33 cellular contexts compared by ENCODE assay signal in genomic region chr2:147543056-147543455, GRCh38.
A peak's percentile ranks its signal among the peaks of the same experiment; 100 is the strongest.
DNase-seq lines count a peak whose midpoint lies in the region; ATAC-seq, FAIRE-seq and TF ChIP-seq lines count a peak whose summit lies in the region.
"Had no signal": no experiment of that assay in that cellular context is flagged by ENCODE, and none has a peak within 500 bp of the region (broad histone marks: within the 10 kb centered on the region; RNA-seq: fewer than 3 reads in every experiment).

No MANE protein-coding gene starts in this region.

- H3K4me1 ChIP-seq in astrocyte (ENCODE audit: insufficient read depth, low read length), result peaks cover 7% of the 10 kb centered on the region
- peaks cover 4% of the 10 kb centered on the region for H3K4me1 ChIP-seq in smooth muscle cell (ENCODE audit: low read depth)
- H3K4me1 ChIP-seq in naive thymus-derived CD4-positive, alpha-beta T cell (ENCODE audit: control insufficient read depth in 2 of 2, insufficient read depth in 2 of 2, low read length in 2 of 2), result no peaks in the 10 kb centered on the region
- no peaks in the 10 kb centered on the region for H3K4me1 ChIP-seq in Karpas-422 (ENCODE audit: low read length)

- H3K9me2 ChIP-seq in Karpas-422 (replicated peaks; ENCODE audit: insufficient read depth, low read length), result no peaks in the 10 kb centered on the region

- CTCF ChIA-PET in naive thymus-derived CD4-positive, alpha-beta T cell (lab: Charles Lee), result no interaction called here

- TF ChIP-seq CTCF in astrocyte (IDR thresholded peaks at IDR 0.05; ENCODE audit: insufficient read depth, low read depth, low read length) (no peak), smooth muscle cell (IDR thresholded peaks at IDR 0.05; ENCODE audit: borderline replicate concordance, insufficient read depth, poor library complexity, severe bottlenecking) (no peak)

- no peak for ATAC-seq in naive thymus-derived CD4-positive, alpha-beta T cell
- no peak for ATAC-seq in HG03378 (IDR thresholded peaks at IDR 0.05; ENCODE audit: unreplicated experiment)
- ATAC-seq: activated CD4-positive, CD25-positive, alpha-beta regulatory T cell treated with anti-CD3 and anti-CD28 coated beads, Interleukin-2, amount 50 U/mL, for 24 hours; activated CD8-positive, alpha-beta T cell treated with anti-CD3 and anti-CD28 coated beads for 36 hours; heart right ventricle had no signal

- peaks cover 10% of the 10 kb centered on the region for H3F3A ChIP-seq in smooth muscle cell (ENCODE audit: low read depth)

- H3K9me3 ChIP-seq in astrocyte (ENCODE audit: insufficient read depth, low read depth, low read length) (no peaks in the 10 kb centered on the region), smooth muscle cell (replicated peaks; ENCODE audit: low read depth) (no peaks in the 10 kb centered on the region), Karpas-422 (ENCODE audit: low read length) (no peaks in the 10 kb centered on the region)
- no peaks in the 10 kb centered on the region for H3K9me3 ChIP-seq in naive thymus-derived CD4-positive, alpha-beta T cell (ENCODE audit: control insufficient read depth in 2 of 3, low read length in 3 of 3)
- H3K9me3 ChIP-seq: ovary, suprapubic skin had no signal

- intact Hi-C loops in naive thymus-derived CD4-positive, alpha-beta T cell (cut with micrococcal nuclease), result no loop called here

- H3K36me3 ChIP-seq in astrocyte (ENCODE audit: insufficient read depth, low read length) (no peaks in the 10 kb centered on the region), smooth muscle cell (ENCODE audit: low read depth) (no peaks in the 10 kb centered on the region), Karpas-422 (ENCODE audit: insufficient read depth, low read length) (no peaks in the 10 kb centered on the region)
- H3K36me3 ChIP-seq in naive thymus-derived CD4-positive, alpha-beta T cell (ENCODE audit: control insufficient read depth in 2 of 3, insufficient read depth in 3 of 3, low read length in 3 of 3), result no peaks in the 10 kb centered on the region
- H3K36me3 ChIP-seq: heart right ventricle, ovary, suprapubic skin had no signal

- DNase-seq in HCEC 1CT (peak; percentile 23), astrocyte (ENCODE audit: low read depth) (peak; percentile 83), kidney glomerular epithelial cell (lab: John Stamatoyannopoulos, UW) (peak; percentile 59), smooth muscle cell (lab: John Stamatoyannopoulos, UW; ENCODE audit: unreplicated experiment) (no peak), NCI-H748 treated with DMSO at 0.1 percent for 48 hours (lab: John Stamatoyannopoulos, UW) (no peak), Karpas-422 (no peak)
- DNase-seq in naive thymus-derived CD4-positive, alpha-beta T cell, result no peak
- DNase-seq: activated CD8-positive, alpha-beta T cell treated with anti-CD3 and anti-CD28 coated beads for 36 hours; activated T-cell treated with anti-CD3 and anti-CD28 coated beads for 4 hours; DMS79; foreskin melanocyte; GF-D8; heart right ventricle; KBM-7; MM.1S; NCI-H1105 treated with DMSO at 0.1 percent for 48 hours; NCI-H2029; NCI-H524 treated with DMSO at 0.1 percent for 48 hours; NK-92 treated with Interleukin-12 subunit alpha and Interleukin-12 subunit beta, amount 100 ng/mL, for 24 hours; ovary; stimulated activated naive CD4-positive, alpha-beta T cell treated with Interleukin-2 at 50 U/mL for 16 hours had no signal

- H2AFZ ChIP-seq in astrocyte (ENCODE audit: low read depth, low read length) (no peak overlapping the region), smooth muscle cell (ENCODE audit: low read depth) (no peak overlapping the region), Karpas-422 (ENCODE audit: low read length) (no peak overlapping the region)

- no peaks in the 10 kb centered on the region for H4K20me1 ChIP-seq in astrocyte (ENCODE audit: insufficient read depth, low read length)
- no peaks in the 10 kb centered on the region for H4K20me1 ChIP-seq in smooth muscle cell (ENCODE audit: low read depth)
- H4K20me1 ChIP-seq in Karpas-422 (ENCODE audit: insufficient read depth, low read depth, low read length), result no peaks in the 10 kb centered on the region

- H3K9ac ChIP-seq in astrocyte (ENCODE audit: low read length), result no peak overlapping the region
- H3K9ac ChIP-seq in smooth muscle cell (ENCODE audit: low read depth), result no peak overlapping the region
- no peak overlapping the region for H3K9ac ChIP-seq in Karpas-422 (ENCODE audit: low read length)

- H3K9me3 Mint-ChIP-seq in astrocyte (ENCODE audit: unreplicated experiment), result no peaks in the 10 kb centered on the region
- H3K9me3 Mint-ChIP-seq in naive thymus-derived CD4-positive, alpha-beta T cell, result peaks cover 0 to 11% (median 0%) of the 10 kb centered on the region in 11 donors
- H3K9me3 Mint-ChIP-seq: activated CD8-positive, alpha-beta T cell treated with anti-CD3 and anti-CD28 coated beads for 36 hours had no signal

- no peak overlapping the region for H3K4me3 Mint-ChIP-seq in astrocyte (ENCODE audit: unreplicated experiment)
- H3K4me3 Mint-ChIP-seq in naive thymus-derived CD4-positive, alpha-beta T cell, result no peak overlapping the region
- H3K4me3 Mint-ChIP-seq: activated CD8-positive, alpha-beta T cell treated with anti-CD3 and anti-CD28 coated beads for 36 hours; activated naive CD8-positive, alpha-beta T cell; CD14-positive monocyte; central memory CD8-positive, alpha-beta T cell; dendritic cell treated with granulocyte-macrophage colony-stimulating factor and Interleukin-4, amounts not matched to agents 40 ng/mL and 50 ng/mL, for 4 days; T-helper 1 cell treated with Interleukin-12 subunit alpha and Interleukin-12 subunit beta and Interleukin-4 antibody, amounts not matched to agents 30 μg/mL and 1 μg/mL, for 36 hours had no signal

- POLR2A ChIA-PET in naive thymus-derived CD4-positive, alpha-beta T cell (lab: Charles Lee), result no interaction called here

- H3K4me2 ChIP-seq in astrocyte (ENCODE audit: low read length), result no peak overlapping the region
- peak overlapping the region; percentile 11 for H3K4me2 ChIP-seq in smooth muscle cell
- no peak overlapping the region for H3K4me2 ChIP-seq in Karpas-422 (ENCODE audit: low read depth, low read length, poor library complexity, severe bottlenecking)

- no peak overlapping the region for H3K27ac ChIP-seq in astrocyte (ENCODE audit: low read depth, low read length)
- peak overlapping the region; percentile 10 for H3K27ac ChIP-seq in smooth muscle cell (ENCODE audit: low read depth)
- no peak overlapping the region for H3K27ac ChIP-seq in naive thymus-derived CD4-positive, alpha-beta T cell (ENCODE audit: low read depth, low read length)
- no peak overlapping the region for H3K27ac ChIP-seq in Karpas-422 (ENCODE audit: low read length)
- H3K27ac ChIP-seq: heart right ventricle, ovary, SK-N-MC, suprapubic skin had no signal

- no peaks in the 10 kb centered on the region for H3K79me2 ChIP-seq in astrocyte (ENCODE audit: insufficient read depth, low read length)
- no peaks in the 10 kb centered on the region for H3K79me2 ChIP-seq in smooth muscle cell (ENCODE audit: low read depth)
- H3K79me2 ChIP-seq in Karpas-422 (ENCODE audit: low read length), result no peaks in the 10 kb centered on the region

- peak; percentile 43 for FAIRE-seq in astrocyte (lab: Jason Lieb, UNC)
- FAIRE-seq: GM19239, TTC549 had no signal

- peaks cover 38% of the 10 kb centered on the region for H3K4me1 Mint-ChIP-seq in astrocyte (ENCODE audit: low read depth, unreplicated experiment)
- peaks cover 0 to 18% (median 0%) of the 10 kb centered on the region in 7 donors for H3K4me1 Mint-ChIP-seq in naive thymus-derived CD4-positive, alpha-beta T cell
- H3K4me1 Mint-ChIP-seq: central memory CD8-positive, alpha-beta T cell had no signal

- peak overlapping the region; percentile 92 for H3K27ac Mint-ChIP-seq in astrocyte (ENCODE audit: unreplicated experiment)
- no peak overlapping the region for H3K27ac Mint-ChIP-seq in naive thymus-derived CD4-positive, alpha-beta T cell
- H3K27ac Mint-ChIP-seq: activated CD8-positive, alpha-beta T cell treated with anti-CD3 and anti-CD28 coated beads for 36 hours; activated naive CD8-positive, alpha-beta T cell; dendritic cell treated with granulocyte-macrophage colony-stimulating factor and Interleukin-4, amounts not matched to agents 40 ng/mL and 50 ng/mL, for 4 days; T-helper 1 cell treated with Interleukin-12 subunit alpha and Interleukin-12 subunit beta and Interleukin-4 antibody, amounts not matched to agents 30 μg/mL and 1 μg/mL, for 36 hours had no signal

- no peaks in the 10 kb centered on the region for H3K36me3 Mint-ChIP-seq in astrocyte (ENCODE audit: low read depth, unreplicated experiment)
- H3K36me3 Mint-ChIP-seq in naive thymus-derived CD4-positive, alpha-beta T cell, result peaks cover 0 to 9% (median 0%) of the 10 kb centered on the region in 5 donors
- H3K36me3 Mint-ChIP-seq: activated naive CD8-positive, alpha-beta T cell had no signal

- H3K27me3 Mint-ChIP-seq in astrocyte (ENCODE audit: low read depth, unreplicated experiment), result no peaks in the 10 kb centered on the region
- H3K27me3 Mint-ChIP-seq in naive thymus-derived CD4-positive, alpha-beta T cell, result no peaks in the 10 kb centered on the region
- H3K27me3 Mint-ChIP-seq: activated CD8-positive, alpha-beta T cell treated with anti-CD3 and anti-CD28 coated beads for 36 hours; activated naive CD8-positive, alpha-beta T cell; central memory CD8-positive, alpha-beta T cell; dendritic cell treated with granulocyte-macrophage colony-stimulating factor and Interleukin-4, amounts not matched to agents 40 ng/mL and 50 ng/mL, for 4 days had no signal

- H3K27me3 ChIP-seq in astrocyte (ENCODE audit: insufficient read depth, low read length) (no peaks in the 10 kb centered on the region), smooth muscle cell (ENCODE audit: low read depth) (no peaks in the 10 kb centered on the region), Karpas-422 (ENCODE audit: low read length) (no peaks in the 10 kb centered on the region)
- no peaks in the 10 kb centered on the region for H3K27me3 ChIP-seq in naive thymus-derived CD4-positive, alpha-beta T cell (ENCODE audit: control insufficient read depth in 2 of 2, insufficient read depth in 2 of 2, low read length in 2 of 2)
- H3K27me3 ChIP-seq: heart right ventricle, ovary, suprapubic skin had no signal

- H3K4me3 ChIP-seq in astrocyte (ENCODE audit: insufficient read depth, low read depth, low read length) (no peak overlapping the region), smooth muscle cell (no peak overlapping the region), Karpas-422 (ENCODE audit: low read length) (no peak overlapping the region)
- H3K4me3 ChIP-seq in naive thymus-derived CD4-positive, alpha-beta T cell (ENCODE audit: low read length), result no peak overlapping the region
- H3K4me3 ChIP-seq: heart right ventricle, ovary, SK-N-MC, skin epidermis, suprapubic skin had no signal

Comparison
In these comparisons a context has a peak if more than half of its experiments do, and no peak if none do; other contexts are left out.
1. DNase-seq: peak in HCEC 1CT (single experiment), astrocyte (single experiment) and kidney glomerular epithelial cell (single experiment); none in smooth muscle cell (single experiment), NCI-H748 treated with DMSO at 0.1 percent for 48 hours (single experiment), naive thymus-derived CD4-positive, alpha-beta T cell (0 of 9) and Karpas-422 (single experiment).